Comparison of ENCODE assay signal across 14 cellular contexts in genomic region chr17:33927732-33928133, GRCh38.
A peak's percentile ranks its signal among the peaks of the same experiment; 100 is the strongest.
DNase-seq lines count a peak whose midpoint lies in the region; ATAC-seq and TF ChIP-seq lines count a peak whose summit lies in the region.
"Had no signal": no experiment of that assay in that cellular context is flagged by ENCODE, and none has a peak within 500 bp of the region (broad histone marks: within the 10 kb centered on the region; RNA-seq: fewer than 3 reads in every experiment).

No MANE protein-coding gene starts in this region.

- H3T11ph ChIP-seq in H9 (ENCODE audit: low read length), result no peak overlapping the region

- no peak overlapping the region for H3K56ac ChIP-seq in H9 (ENCODE audit: insufficient read length, low read depth, low read length)

- H3K4me3 ChIP-seq in DND-41 (ENCODE audit: low read depth in 1 of 2, low read length in 2 of 2), result no peak overlapping the region
- H3K4me3 ChIP-seq in PC-9, result no peak overlapping the region

- H4K20me1 ChIP-seq in DND-41 (ENCODE audit: insufficient read depth, low read length) (no peaks in the 10 kb centered on the region), H9 (ENCODE audit: control insufficient read depth, insufficient read depth, insufficient read length) (peaks cover 3% of the 10 kb centered on the region), PC-9 (ENCODE audit: insufficient read depth) (no peaks in the 10 kb centered on the region)

- no peak overlapping the region for H2BK15ac ChIP-seq in H9 (ENCODE audit: low read depth, low read length)

- H3K4me2 ChIP-seq in DND-41 (ENCODE audit: insufficient read depth, low read length), result no peak overlapping the region
- no peak overlapping the region for H3K4me2 ChIP-seq in H9 (ENCODE audit: insufficient read depth, insufficient read length, low read length)
- peak overlapping the region; percentile 22; the same call in 1 of the 2 replicates for H3K4me2 ChIP-seq in PC-9

- no peak overlapping the region for H2BK20ac ChIP-seq in H9 (ENCODE audit: low read depth, low read length, poor library complexity, severe bottlenecking)

- H3K36me3 Mint-ChIP-seq in H9 (ENCODE audit: insufficient read depth in 1 of 3, low read depth in 3 of 3), result peaks cover 0 to 8% (median 0%) of the 10 kb centered on the region in 3 experiments; a peak in 3 of 7 replicates
- H3K36me3 Mint-ChIP-seq: activated naive CD8-positive, alpha-beta T cell treated with anti-CD3 and anti-CD28 coated beads, Interleukin-2, amount 10 ng/mL, durations not matched to agents 7 days and 5 days; memory B cell had no signal

- WGBS in H9 (ENCODE audit: extremely low coverage, insufficient read length, low lambda C conversion rate), result no CpG with 5 or more reads among the region's 3 CpGs

- H2AK5ac ChIP-seq in H9 (ENCODE audit: insufficient read length, low read length), result no peak overlapping the region

- H3K4ac ChIP-seq in H9 (ENCODE audit: low read depth, low read length), result no peak overlapping the region

- no peaks in the 10 kb centered on the region for H3K23me2 ChIP-seq in H9 (ENCODE audit: insufficient read length, low read depth, low read length, poor library complexity, severe bottlenecking)

- peaks cover 46 to 50% of the 10 kb centered on the region in 2 experiments for H3K4me1 Mint-ChIP-seq in H9
- H3K4me1 Mint-ChIP-seq: activated naive CD8-positive, alpha-beta T cell treated with anti-CD3 and anti-CD28 coated beads, Interleukin-2, amount 10 ng/mL, durations not matched to agents 7 days and 5 days; memory B cell had no signal

- H3K9me2 ChIP-seq in PC-9 (ENCODE audit: insufficient read depth), result no peaks in the 10 kb centered on the region

- POLR2A ChIA-PET in PC-9 (lab: Charles Lee; ENCODE audit: unreplicated experiment), result no interaction called here

- H3K9me3 Mint-ChIP-seq in H9, result peaks cover 3 to 9% of the 10 kb centered on the region in 2 experiments; a peak in 2 of 5 replicates
- H3K9me3 Mint-ChIP-seq: activated naive CD8-positive, alpha-beta T cell treated with anti-CD3 and anti-CD28 coated beads, Interleukin-2, amount 10 ng/mL, durations not matched to agents 7 days and 5 days; memory B cell; stimulated activated naive CD8-positive, alpha-beta T cell treated with anti-CD3 and anti-CD28 coated beads, Interleukin-15, Interleukin-2, amounts not matched to agents 100 ng/mL and 50 ng/mL, for 24 hours had no signal

- no peak overlapping the region for H3K18ac ChIP-seq in H9 (ENCODE audit: insufficient read length, low read depth, low read length)

- ATAC-seq in DND-41 (ENCODE audit: insufficient read depth, low read depth) (no peak), GM19455 (IDR thresholded peaks at IDR 0.05; ENCODE audit: unreplicated experiment) (no peak)

- DNase-seq in DND-41 (no peak), H9 (no peak), PC-9 (peak in 1 of 2 experiments; percentile 40), iPS-NIHi7 (ENCODE audit: extremely low spot score) (peak; percentile 58), SKM-1 treated with dmso at 0.1 percent for 144 hours (lab: John Stamatoyannopoulos, UW; ENCODE audit: unreplicated experiment) (no peak)
- no peak for DNase-seq in stimulated activated CD4-positive, alpha-beta T cell treated with anti-CD3 and anti-CD28 coated beads, Interleukin-12 subunit alpha, Interleukin-12 subunit beta, amount 100 ng/mL, for 4 hours
- no peak for DNase-seq in stimulated activated CD4-positive, alpha-beta T cell treated with anti-CD3 and anti-CD28 coated beads, Interleukin-2, amount 100 ng/mL, for 48 hours
- DNase-seq: activated CD4-positive, alpha-beta T cell treated with anti-CD3 and anti-CD28 coated beads for 4 hours; activated naive CD8-positive, alpha-beta T cell treated with anti-CD3 and anti-CD28 coated beads, Interleukin-2, amount 10 ng/mL, durations not matched to agents 7 days and 5 days; small intestine had no signal

- H3K27me3 ChIP-seq in DND-41 (ENCODE audit: insufficient read depth, low read length, poor library complexity), result peaks cover 12% of the 10 kb centered on the region
- H3K27me3 ChIP-seq in H9 (ENCODE audit: insufficient read depth, low read length), result no peaks in the 10 kb centered on the region
- H3K27me3 ChIP-seq in PC-9 (ENCODE audit: insufficient read depth, low read depth), result peaks cover 36% of the 10 kb centered on the region

- no peak overlapping the region for H3K14ac ChIP-seq in H9 (ENCODE audit: insufficient read depth, low read length)

- peak; percentile 56 for TF ChIP-seq CTCF in DND-41 (IDR thresholded peaks at IDR 0.05; ENCODE audit: borderline replicate concordance, extremely low read depth, low read length, poor library complexity, severe bottlenecking)
- TF ChIP-seq CTCF in H9 (conservative IDR thresholded peaks at IDR 0.05), result peak; percentile 62
- TF ChIP-seq CTCF in PC-9 (conservative IDR thresholded peaks at IDR 0.05), result peak; percentile 24; the same call in 1 of the 2 replicates

- H4K8ac ChIP-seq in H9 (replicated peaks; ENCODE audit: insufficient read length, low read depth, low read length), result no peak overlapping the region

- H3K27ac ChIP-seq in DND-41 (ENCODE audit: low read length), result no peak overlapping the region
- H3K27ac ChIP-seq in H9 (ENCODE audit: insufficient read length, low read depth, low read length), result no peak overlapping the region
- no peak overlapping the region for H3K27ac ChIP-seq in PC-9
- H3K27ac ChIP-seq: epithelial cell of prostate had no signal

- no peak overlapping the region for H3K4me3 Mint-ChIP-seq in H9
- H3K4me3 Mint-ChIP-seq: activated naive CD8-positive, alpha-beta T cell treated with anti-CD3 and anti-CD28 coated beads, Interleukin-2, amount 10 ng/mL, durations not matched to agents 7 days and 5 days; memory B cell; stimulated activated naive CD8-positive, alpha-beta T cell treated with anti-CD3 and anti-CD28 coated beads, Interleukin-15, Interleukin-2, amounts not matched to agents 100 ng/mL and 50 ng/mL, for 24 hours had no signal

- CTCF ChIA-PET in PC-9 (lab: Charles Lee), result no interaction called here

- no TSS peak for BruUV-seq in PC-9 (replicated peaks; lab: Mats Ljungman, UMichigan)

- H3K27me3 Mint-ChIP-seq in H9 (ENCODE audit: low read depth), result peaks cover 8% of the 10 kb centered on the region

- no peak overlapping the region for H3K23ac ChIP-seq in H9 (ENCODE audit: insufficient read length, low read depth, low read length)

- H3K36me3 ChIP-seq in DND-41 (ENCODE audit: insufficient read depth, low read length) (no peaks in the 10 kb centered on the region), PC-9 (ENCODE audit: low read depth) (no peaks in the 10 kb centered on the region)

- H3K9ac ChIP-seq in DND-41 (ENCODE audit: low read depth, low read length), result no peak overlapping the region
- no peak overlapping the region for H3K9ac ChIP-seq in H9 (ENCODE audit: extremely low read depth, insufficient read length, low read length)

- H2AFZ ChIP-seq in DND-41 (ENCODE audit: low read depth, low read length), result no peak overlapping the region
- no peak overlapping the region for H2AFZ ChIP-seq in H9 (ENCODE audit: low read length)
- no peak overlapping the region for H2AFZ ChIP-seq in PC-9

- H3K79me2 ChIP-seq in DND-41 (ENCODE audit: insufficient read depth, low read length) (no peaks in the 10 kb centered on the region), H9 (ENCODE audit: insufficient read depth, low read length) (no peaks in the 10 kb centered on the region), PC-9 (ENCODE audit: low read depth) (no peaks in the 10 kb centered on the region)

- no peak overlapping the region for H3K27ac Mint-ChIP-seq in H9
- H3K27ac Mint-ChIP-seq: activated naive CD8-positive, alpha-beta T cell treated with anti-CD3 and anti-CD28 coated beads, Interleukin-2, amount 10 ng/mL, durations not matched to agents 7 days and 5 days; memory B cell; stimulated activated naive CD8-positive, alpha-beta T cell treated with anti-CD3 and anti-CD28 coated beads, Interleukin-15, Interleukin-2, amounts not matched to agents 100 ng/mL and 50 ng/mL, for 24 hours had no signal

- H4K5ac ChIP-seq in H9 (ENCODE audit: insufficient read length, low read depth, low read length), result no peak overlapping the region

- no peaks in the 10 kb centered on the region for H3F3A ChIP-seq in PC-9 (ENCODE audit: insufficient read depth, low read depth)

- H2BK12ac ChIP-seq in H9 (ENCODE audit: insufficient read length, low read depth, low read length), result no peak overlapping the region

- H2BK120ac ChIP-seq in H9 (ENCODE audit: low read depth, low read length, poor library complexity, severe bottlenecking), result no peak overlapping the region

- H3K79me1 ChIP-seq in H9 (ENCODE audit: insufficient read depth, low read depth, low read length, poor library complexity, severe bottlenecking), result no peaks in the 10 kb centered on the region

- H3K9me3 ChIP-seq in DND-41 (ENCODE audit: insufficient read depth, low read length, severe bottlenecking) (no peaks in the 10 kb centered on the region), H9 (ENCODE audit: control insufficient read depth, low read depth, low read length) (no peaks in the 10 kb centered on the region), PC-9 (ENCODE audit: insufficient read depth, low read depth) (no peaks in the 10 kb centered on the region)

- no peak overlapping the region for H4K91ac ChIP-seq in H9 (ENCODE audit: insufficient read length, low read depth, low read length)

- H2BK5ac ChIP-seq in H9 (ENCODE audit: insufficient read length, low read length), result no peak overlapping the region

- H3K4me1 ChIP-seq in DND-41 (ENCODE audit: insufficient read depth, low read length) (no peaks in the 10 kb centered on the region), H9 (ENCODE audit: insufficient read depth, low read length) (peaks cover 5% of the 10 kb centered on the region; the same call in 1 of the 2 replicates), PC-9 (replicated peaks; ENCODE audit: insufficient read depth) (peaks cover 5% of the 10 kb centered on the region; the same call in 1 of the 2 replicates)

- intact Hi-C loops in PC-9 (cut with micrococcal nuclease; ENCODE audit: unreplicated experiment), result no loop called here
